ENCODE assay signal across 15 cellular contexts in the genomic region with DNA sequence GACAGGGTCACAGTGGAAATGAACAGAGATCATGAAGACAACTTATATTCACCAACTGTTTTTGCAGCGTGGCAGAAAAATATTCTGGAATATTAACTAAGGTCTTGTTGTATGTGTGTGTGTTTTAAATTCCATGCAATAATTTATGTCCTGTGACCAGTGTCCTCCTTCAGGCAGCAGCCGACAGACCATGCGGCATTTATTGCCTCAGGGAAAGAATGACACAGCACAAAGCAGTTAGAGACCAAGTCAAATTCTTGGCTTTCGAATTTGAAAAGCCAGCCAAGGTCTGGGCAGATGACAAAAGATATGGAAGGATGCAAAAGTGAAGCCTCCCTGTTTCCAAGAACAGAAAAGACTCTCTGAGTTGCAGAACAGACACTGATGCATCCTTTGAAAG.
DNase-seq lines count a peak whose midpoint lies in the region; ATAC-seq and TF ChIP-seq lines count a peak whose summit lies in the region.
"Had no signal": no experiment of that assay in that cellular context is flagged by ENCODE, and none has a peak within 500 bp of the region (broad histone marks: within the 10 kb centered on the region; RNA-seq: fewer than 3 reads in every experiment).

No MANE protein-coding gene starts in this region.

- DNase-seq in Right ventricle myocardium superior, result no peak
- DNase-seq in right atrium auricular region (ENCODE audit: low spot score), result no peak
- DNase-seq in astrocyte of the hippocampus (ENCODE audit: low read depth, low spot score), result peak; percentile 40
- DNase-seq in iPS-NIHi11 (ENCODE audit: low spot score), result peak; percentile 26
- peak in 1 of 2 donors; percentile 61 for DNase-seq in aorta
- DNase-seq in T-helper 17 cell, result no peak
- DNase-seq: activated naive CD4-positive, alpha-beta T cell treated with Interleukin-2 at 50 U/mL for 16 hours; caudate nucleus; NCI-H187; SIG-M5; stimulated activated CD8-positive, alpha-beta memory T cell treated with anti-CD3 and anti-CD28 coated beads, Interleukin-4, amount 100 ng/mL, for 48 hours; thyroid gland had no signal

- WGBS in aorta, 2 donors, result 15 to 16% methylated on average over 4 of the region's 4 CpGs

- peaks cover 11% of the 10 kb centered on the region for H3K36me3 Mint-ChIP-seq in T-helper 17 cell (ENCODE audit: low read depth)

- peaks cover 12% of the 10 kb centered on the region for H3K36me3 ChIP-seq in right atrium auricular region
- H3K36me3 ChIP-seq in aorta (ENCODE audit: control insufficient read depth in 1 of 2, insufficient read depth in 2 of 2, low read length in 1 of 2), result peaks cover 0 to 5% of the 10 kb centered on the region in 2 donors

- H3K4me1 ChIP-seq in right atrium auricular region (peaks cover 0 to 8% of the 10 kb centered on the region in 2 donors), aorta (ENCODE audit: control insufficient read depth in 1 of 2, insufficient read depth in 2 of 2, low read length in 2 of 2) (peaks cover 2 to 8% of the 10 kb centered on the region in 2 donors)
- H3K4me1 ChIP-seq: thyroid gland had no signal

- H3K27me3 ChIP-seq in right atrium auricular region (no peaks in the 10 kb centered on the region), aorta (ENCODE audit: control insufficient read depth in 1 of 2, insufficient read depth in 2 of 2, low read length in 1 of 2) (no peaks in the 10 kb centered on the region)
- H3K27me3 ChIP-seq: thyroid gland had no signal

- intact Hi-C loops in Right ventricle myocardium superior (cut with DNase I) (no loop called here), aorta (cut with DNase I) (no loop called here)

- H3K9me3 ChIP-seq in right atrium auricular region (peaks cover 0 to 11% of the 10 kb centered on the region in 2 donors), aorta (ENCODE audit: control insufficient read depth, low read length) (no peaks in the 10 kb centered on the region), T-helper 17 cell (ENCODE audit: control insufficient read depth, low read length, poor library complexity, severe bottlenecking) (no peaks in the 10 kb centered on the region)
- H3K9me3 ChIP-seq: thyroid gland had no signal

- ATAC-seq in Right ventricle myocardium superior (ENCODE audit: poor library complexity) (peak; percentile 85), aorta (ENCODE audit: low FRiP score) (peak; percentile 48), GM21423 (IDR thresholded peaks at IDR 0.05; ENCODE audit: unreplicated experiment) (no peak), HG03432 (IDR thresholded peaks at IDR 0.05; ENCODE audit: unreplicated experiment) (no peak), T-helper 17 cell (no peak)

- H3K27ac Mint-ChIP-seq in T-helper 17 cell, result no peak overlapping the region
- H3K27ac Mint-ChIP-seq: progenitor cell of endocrine pancreas had no signal

- H3K4me1 Mint-ChIP-seq in T-helper 17 cell, result no peaks in the 10 kb centered on the region

- H3K4me3 ChIP-seq in right atrium auricular region, result no peak overlapping the region
- H3K4me3 ChIP-seq in aorta (ENCODE audit: low read length in 2 of 2), result no peak overlapping the region
- H3K4me3 ChIP-seq: thyroid gland had no signal

- no peak for TF ChIP-seq CTCF in right atrium auricular region (IDR thresholded peaks at IDR 0.05)

- no peak overlapping the region for H3K4me3 Mint-ChIP-seq in T-helper 17 cell

- no peaks in the 10 kb centered on the region for H3K27me3 Mint-ChIP-seq in T-helper 17 cell

- H3K27ac ChIP-seq in right atrium auricular region, result no peak overlapping the region
- H3K27ac ChIP-seq in aorta (ENCODE audit: low read depth in 1 of 2, low read length in 2 of 2), result no peak overlapping the region
- H3K27ac ChIP-seq: thyroid gland had no signal

Comparison
In these comparisons a context has a peak if more than half of its experiments do, and no peak if none do; other contexts are left out.
1. ATAC-seq: peak in Right ventricle myocardium superior (single experiment) and aorta (single experiment); none in GM21423 (single experiment), HG03432 (single experiment) and T-helper 17 cell (single experiment).
2. DNase-seq: peak in astrocyte of the hippocampus (single experiment) and iPS-NIHi11 (single experiment); none in Right ventricle myocardium superior (single experiment), right atrium auricular region (single experiment) and T-helper 17 cell (0 of 3).